Comparison of ENCODE assay signal across 19 cellular contexts in genomic region chr17:80386341-80386740, GRCh38. TPM values are rescaled to one million over a fixed set of nuclear protein-coding genes. Genes with fewer than 3 reads are reported as not detected.
DNase-seq lines count a peak whose midpoint lies in the region; ATAC-seq and TF ChIP-seq lines count a peak whose summit lies in the region.
"Had no signal": no experiment of that assay in that cellular context is flagged by ENCODE, and none has a peak within 500 bp of the region (broad histone marks: within the 10 kb centered on the region; RNA-seq: fewer than 3 reads in every experiment).

No MANE protein-coding gene starts in this region.

- TF ChIP-seq CTCF in heart right ventricle (IDR thresholded peaks at IDR 0.05) (no peak), mesothelial cell of epicardium (IDR thresholded peaks at IDR 0.05; ENCODE audit: unreplicated experiment) (no peak)

- no peaks in the 10 kb centered on the region for H3K27me3 Mint-ChIP-seq in natural killer cell treated with Interleukin-12 subunit alpha and Interleukin-12 subunit beta and Interleukin-15 and Interleukin-18, amount 100 ng/mL, for 72 hours
- no peaks in the 10 kb centered on the region for H3K27me3 Mint-ChIP-seq in mesothelial cell of epicardium (ENCODE audit: low read depth)
- H3K27me3 Mint-ChIP-seq: B cell had no signal

- intact Hi-C loops in cardiac septum (cut with DNase I) (no loop called here), heart right ventricle (cut with DNase I) (no loop called here)

- peak overlapping the region; percentile 21 to 39 for H3K27ac Mint-ChIP-seq in natural killer cell treated with Interleukin-12 subunit alpha and Interleukin-12 subunit beta and Interleukin-15 and Interleukin-18, amount 100 ng/mL, for 72 hours
- H3K27ac Mint-ChIP-seq in stimulated activated effector memory CD8-positive, alpha-beta T cell treated with anti-CD3 and anti-CD28 coated beads, Interleukin-12 subunit alpha, Interleukin-12 subunit beta, amount 100 ng/mL, for 72 hours = peak overlapping the region; percentile 60
- no peak overlapping the region for H3K27ac Mint-ChIP-seq in mesothelial cell of epicardium
- H3K27ac Mint-ChIP-seq: B cell had no signal

- 92 to 93% methylated on average over 14 of the region's 14 CpGs for WGBS in heart right ventricle, 2 donors

- no peaks in the 10 kb centered on the region for H3K9me3 ChIP-seq in heart right ventricle

- H3K27me3 ChIP-seq in heart right ventricle = no peaks in the 10 kb centered on the region

- no peak for ATAC-seq in heart right ventricle
- ATAC-seq in natural killer cell treated with Interleukin-12 subunit alpha and Interleukin-12 subunit beta and Interleukin-15 and Interleukin-18, amount 100 ng/mL, for 72 hours = no peak
- ATAC-seq in stimulated activated effector memory CD8-positive, alpha-beta T cell treated with anti-CD3 and anti-CD28 coated beads, Interleukin-12 subunit alpha, Interleukin-12 subunit beta, amount 100 ng/mL, for 72 hours = no peak
- no peak for ATAC-seq in GM18868 (IDR thresholded peaks at IDR 0.05; ENCODE audit: unreplicated experiment)

- no peak overlapping the region for H3K4me3 ChIP-seq in heart right ventricle

- H3K27ac ChIP-seq in heart right ventricle = no peak overlapping the region

- peaks cover 15 to 25% of the 10 kb centered on the region in 2 donors for H3K4me1 Mint-ChIP-seq in natural killer cell treated with Interleukin-12 subunit alpha and Interleukin-12 subunit beta and Interleukin-15 and Interleukin-18, amount 100 ng/mL, for 72 hours (ENCODE audit: low read depth in 2 of 2)
- H3K4me1 Mint-ChIP-seq in stimulated activated effector memory CD8-positive, alpha-beta T cell treated with anti-CD3 and anti-CD28 coated beads, Interleukin-12 subunit alpha, Interleukin-12 subunit beta, amount 100 ng/mL, for 72 hours = peaks cover 8% of the 10 kb centered on the region
- H3K4me1 Mint-ChIP-seq in mesothelial cell of epicardium = no peaks in the 10 kb centered on the region
- H3K4me1 Mint-ChIP-seq: B cell, CD14-positive monocyte had no signal

- peak; percentile 7 for DNase-seq in activated T-cell treated with anti-CD3 and anti-CD28 coated beads, Interleukin-2, amount 50 U/mL, for 1 hour
- no peak for DNase-seq in activated T-cell treated with anti-CD3 and anti-CD28 coated beads for 4 hours
- DNase-seq in cardiac septum (ENCODE audit: low spot score) = peak; percentile 10
- DNase-seq in heart right ventricle = no peak
- no peak for DNase-seq in natural killer cell treated with Interleukin-12 subunit alpha and Interleukin-12 subunit beta and Interleukin-15 and Interleukin-18, amount 100 ng/mL, for 72 hours (ENCODE audit: low spot score)
- no peak for DNase-seq in stimulated activated effector memory CD8-positive, alpha-beta T cell treated with anti-CD3 and anti-CD28 coated beads, Interleukin-12 subunit alpha, Interleukin-12 subunit beta, amount 100 ng/mL, for 72 hours (ENCODE audit: low spot score in 2 of 2)
- no peak for DNase-seq in mesothelial cell of epicardium (ENCODE audit: low spot score in 2 of 2, unreplicated experiment in 2 of 2)
- DNase-seq: DMS53; GDM1; KG1; NCI-H1105; NCI-H146; NCI-H2029; NCI-H2227 treated with DMSO at 0.1 percent for 48 hours; NCI-H510A; NK-92 treated with Interleukin-12 subunit alpha and Interleukin-12 subunit beta, amount 100 ng/mL, for 24 hours had no signal

- no peak overlapping the region for H3K4me3 Mint-ChIP-seq in natural killer cell treated with Interleukin-12 subunit alpha and Interleukin-12 subunit beta and Interleukin-15 and Interleukin-18, amount 100 ng/mL, for 72 hours
- H3K4me3 Mint-ChIP-seq in stimulated activated effector memory CD8-positive, alpha-beta T cell treated with anti-CD3 and anti-CD28 coated beads, Interleukin-12 subunit alpha, Interleukin-12 subunit beta, amount 100 ng/mL, for 72 hours = no peak overlapping the region
- H3K4me3 Mint-ChIP-seq in mesothelial cell of epicardium = no peak overlapping the region
- H3K4me3 Mint-ChIP-seq: B cell, CD14-positive monocyte had no signal

- peaks cover 0 to 11% (median 0%) of the 10 kb centered on the region in 9 donors for H3K4me1 ChIP-seq in heart right ventricle

- no peaks in the 10 kb centered on the region for H3K9me3 Mint-ChIP-seq in natural killer cell treated with Interleukin-12 subunit alpha and Interleukin-12 subunit beta and Interleukin-15 and Interleukin-18, amount 100 ng/mL, for 72 hours
- no peaks in the 10 kb centered on the region for H3K9me3 Mint-ChIP-seq in stimulated activated effector memory CD8-positive, alpha-beta T cell treated with anti-CD3 and anti-CD28 coated beads, Interleukin-12 subunit alpha, Interleukin-12 subunit beta, amount 100 ng/mL, for 72 hours
- H3K9me3 Mint-ChIP-seq in mesothelial cell of epicardium = no peaks in the 10 kb centered on the region

- H3K36me3 ChIP-seq in heart right ventricle = peaks cover 8 to 100% (median 93%) of the 10 kb centered on the region in 9 donors

- peaks cover 58% of the 10 kb centered on the region for H3K36me3 Mint-ChIP-seq in natural killer cell treated with Interleukin-12 subunit alpha and Interleukin-12 subunit beta and Interleukin-15 and Interleukin-18, amount 100 ng/mL, for 72 hours
- peaks cover 100% of the 10 kb centered on the region for H3K36me3 Mint-ChIP-seq in stimulated activated effector memory CD8-positive, alpha-beta T cell treated with anti-CD3 and anti-CD28 coated beads, Interleukin-12 subunit alpha, Interleukin-12 subunit beta, amount 100 ng/mL, for 72 hours
- peaks cover 32% of the 10 kb centered on the region for H3K36me3 Mint-ChIP-seq in mesothelial cell of epicardium

RNA-seq across cellular contexts. Expression of gene ENDOV, which starts 28.6 kb away (rescaled TPM):
- total RNA-seq in cardiac septum (12.8 TPM), heart right ventricle (10 to 100 TPM in 8 of 10 donors, 1 to 10 TPM in 2; 9.0 to 19.9 (median 13.5) TPM), mesothelial cell of epicardium (37.8 to 43.0 TPM (median 38.0 TPM) in 3 replicates)
- polyA plus RNA-seq in heart right ventricle = 10 to 100 TPM in 1 of 2 donors, 1 to 10 TPM in 1; 7.7 to 12.3 TPM
- 10 to 100 TPM; 14.0 to 15.2 TPM for total RNA-seq in natural killer cell treated with Interleukin-12 subunit alpha and Interleukin-12 subunit beta and Interleukin-15 and Interleukin-18, amount 100 ng/mL, for 72 hours

Comparison
In these comparisons a context has a peak if more than half of its experiments do, and no peak if none do; other contexts are left out.
1. DNase-seq: peak in activated T-cell treated with anti-CD3 and anti-CD28 coated beads, Interleukin-2, amount 50 U/mL, for 1 hour (single experiment) and cardiac septum (single experiment); none in activated T-cell treated with anti-CD3 and anti-CD28 coated beads for 4 hours (single experiment), heart right ventricle (0 of 2), natural killer cell treated with Interleukin-12 subunit alpha and Interleukin-12 subunit beta and Interleukin-15 and Interleukin-18, amount 100 ng/mL, for 72 hours (single experiment), stimulated activated effector memory CD8-positive, alpha-beta T cell treated with anti-CD3 and anti-CD28 coated beads, Interleukin-12 subunit alpha, Interleukin-12 subunit beta, amount 100 ng/mL, for 72 hours (0 of 2) and mesothelial cell of epicardium (0 of 2).